In the genomic region with DNA sequence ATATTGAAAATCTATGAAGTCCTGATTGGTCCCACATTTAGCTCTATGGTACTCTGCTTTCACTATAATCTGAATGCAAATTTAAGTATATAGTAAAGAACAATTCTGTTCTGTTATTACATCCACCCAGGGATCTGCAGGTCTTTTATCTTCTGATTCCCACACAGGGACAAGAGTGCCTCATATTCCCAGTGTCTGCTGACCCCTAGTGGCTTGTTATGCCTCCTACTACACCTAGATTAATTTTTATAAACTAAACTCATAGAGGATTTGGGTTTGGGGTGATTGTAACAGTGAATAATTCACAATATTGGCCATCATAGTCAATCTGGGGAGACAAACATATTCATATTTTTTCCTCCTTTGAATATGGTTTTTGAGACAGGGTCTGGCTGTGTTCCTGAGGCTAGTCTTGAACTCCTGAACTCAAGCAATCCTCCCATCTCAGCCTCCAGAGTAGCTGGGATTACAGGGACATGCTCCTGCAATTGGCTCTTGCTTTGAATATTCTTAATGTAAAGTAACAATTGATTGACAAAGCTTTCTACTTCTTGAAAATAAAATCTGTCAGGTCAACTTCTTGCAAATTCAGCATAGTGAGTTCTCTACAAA, we compare ENCODE assay signal across 8 cellular contexts.
DNase-seq lines count a peak whose midpoint lies in the region; ATAC-seq, FAIRE-seq and TF ChIP-seq lines count a peak whose summit lies in the region.

No MANE protein-coding gene starts in this region.

- no peak for TF ChIP-seq EP300 in SK-N-SH (IDR thresholded peaks at IDR 0.05; ENCODE audit: borderline replicate concordance in 1 of 2, low read depth in 1 of 2, low read length in 1 of 2)

- ATAC-seq in GM18502 (IDR thresholded peaks at IDR 0.05; ENCODE audit: poor library complexity, unreplicated experiment), result peak; percentile 82
- peak; percentile 53 for ATAC-seq in HG02678 (IDR thresholded peaks at IDR 0.05; ENCODE audit: unreplicated experiment)

- CTCF ChIA-PET in AG04449 (lab: Yijun Ruan, JAX) (interaction anchor here (0.8 to 3.4 kb wide), 9 partner anchors 8 to 620 kb away, joined by 3 to 18 read pairs (median 4); no protein-coding TSS in a partner anchor), SK-N-SH (lab: Yijun Ruan, JAX) (interaction anchor here (0.7 to 1.9 kb wide), 22 partner anchors 8 to 972 kb away, joined by 3 to 9 read pairs (median 3); no protein-coding TSS in a partner anchor)

- H3K4me3 ChIP-seq in AG04449 (ENCODE audit: low read depth, low read length), result no peak overlapping the region
- no peak overlapping the region; a peak in 1 of 4 replicates for H3K4me3 ChIP-seq in SK-N-SH (ENCODE audit: low read depth in 2 of 2, low read length in 1 of 2)
- H3K4me3 ChIP-seq in small intestine (ENCODE audit: low read depth in 1 of 2, low read length in 2 of 2), result no peak overlapping the region

- H3K4me1 ChIP-seq in SK-N-SH (ENCODE audit: control insufficient read depth in 1 of 2, insufficient read depth in 2 of 2, low read depth in 1 of 2, low read length in 1 of 2), result no peaks in the 10 kb centered on the region
- no peaks in the 10 kb centered on the region for H3K4me1 ChIP-seq in small intestine (ENCODE audit: control insufficient read depth in 2 of 2, insufficient read depth in 1 of 2, low read depth in 1 of 2, low read length in 1 of 2)

- no peak overlapping the region for H3K27ac ChIP-seq in SK-N-SH (ENCODE audit: low read depth in 2 of 2, low read length in 1 of 2)
- no peak overlapping the region for H3K27ac ChIP-seq in small intestine (ENCODE audit: low read depth in 1 of 2, low read length in 1 of 2)

- no peak overlapping the region for H3K9ac ChIP-seq in SK-N-SH

- no peak overlapping the region for H2AFZ ChIP-seq in SK-N-SH (ENCODE audit: low read depth)

- no peaks in the 10 kb centered on the region for H3K9me3 ChIP-seq in SK-N-SH
- H3K9me3 ChIP-seq in small intestine (ENCODE audit: control insufficient read depth, low read depth), result no peaks in the 10 kb centered on the region

- no peak for FAIRE-seq in small intestine (lab: Jason Lieb, UNC)

- H3K9me2 ChIP-seq in SK-N-SH, result no peaks in the 10 kb centered on the region

- H3K36me3 ChIP-seq in SK-N-SH (replicated peaks in 1 of 2; ENCODE audit: control insufficient read depth in 1 of 2, insufficient read depth in 2 of 2, low read length in 1 of 2) (no peaks in the 10 kb centered on the region), small intestine (ENCODE audit: control insufficient read depth in 2 of 2, insufficient read depth in 2 of 2, low read length in 2 of 2) (no peaks in the 10 kb centered on the region)

- no peaks in the 10 kb centered on the region for H4K20me1 ChIP-seq in SK-N-SH (ENCODE audit: insufficient read depth)

- no peak overlapping the region for H3K4me2 ChIP-seq in SK-N-SH

- TF ChIP-seq CTCF in AG04449 (IDR thresholded peaks at IDR 0.05; ENCODE audit: insufficient read depth, low read length, missing control alignments), result peak; percentile 52
- peak; percentile 94 for TF ChIP-seq CTCF in SK-N-SH (IDR thresholded peaks at IDR 0.05)

- peak; percentile 83 for TF ChIP-seq RAD21 in SK-N-SH (IDR thresholded peaks at IDR 0.05; ENCODE audit: low read length)

- DNase-seq in AG04449 (ENCODE audit: low read depth, low spot score), result no peak
- peak; percentile 65 for DNase-seq in NAMALWA (ENCODE audit: low spot score)
- DNase-seq in SK-N-SH, result peak; percentile 42
- DNase-seq in foreskin melanocyte, result peak; percentile 12
- peak; percentile 16 for DNase-seq in small intestine
- DNase-seq in NCI-H128 (lab: John Stamatoyannopoulos, UW; ENCODE audit: unreplicated experiment), result no peak

- no peaks in the 10 kb centered on the region for H3F3A ChIP-seq in SK-N-SH (replicated peaks; ENCODE audit: insufficient read depth)

- no peaks in the 10 kb centered on the region for H3K79me2 ChIP-seq in SK-N-SH (ENCODE audit: insufficient read depth)

- H3K27me3 ChIP-seq in SK-N-SH (ENCODE audit: insufficient read depth), result no peaks in the 10 kb centered on the region
- no peaks in the 10 kb centered on the region for H3K27me3 ChIP-seq in small intestine (ENCODE audit: control insufficient read depth in 2 of 2, insufficient read depth in 2 of 2, low read length in 2 of 2)

- POLR2A ChIA-PET in AG04449 (lab: Yijun Ruan, JAX) (no interaction called here), SK-N-SH (lab: Yijun Ruan, JAX) (no interaction called here)

TF ChIP-seq in SK-N-SH, 30 proteins besides CTCF, POLR2A, EP300 and RAD21:
- TF ChIP-seq IRF3 (IDR thresholded peaks at IDR 0.05; ENCODE audit: low read depth, low read length) (no peak), SMC3 (IDR thresholded peaks at IDR 0.05; ENCODE audit: low read depth, low read length) (peak; percentile 55)
- TF ChIP-seq, protein P1, sequence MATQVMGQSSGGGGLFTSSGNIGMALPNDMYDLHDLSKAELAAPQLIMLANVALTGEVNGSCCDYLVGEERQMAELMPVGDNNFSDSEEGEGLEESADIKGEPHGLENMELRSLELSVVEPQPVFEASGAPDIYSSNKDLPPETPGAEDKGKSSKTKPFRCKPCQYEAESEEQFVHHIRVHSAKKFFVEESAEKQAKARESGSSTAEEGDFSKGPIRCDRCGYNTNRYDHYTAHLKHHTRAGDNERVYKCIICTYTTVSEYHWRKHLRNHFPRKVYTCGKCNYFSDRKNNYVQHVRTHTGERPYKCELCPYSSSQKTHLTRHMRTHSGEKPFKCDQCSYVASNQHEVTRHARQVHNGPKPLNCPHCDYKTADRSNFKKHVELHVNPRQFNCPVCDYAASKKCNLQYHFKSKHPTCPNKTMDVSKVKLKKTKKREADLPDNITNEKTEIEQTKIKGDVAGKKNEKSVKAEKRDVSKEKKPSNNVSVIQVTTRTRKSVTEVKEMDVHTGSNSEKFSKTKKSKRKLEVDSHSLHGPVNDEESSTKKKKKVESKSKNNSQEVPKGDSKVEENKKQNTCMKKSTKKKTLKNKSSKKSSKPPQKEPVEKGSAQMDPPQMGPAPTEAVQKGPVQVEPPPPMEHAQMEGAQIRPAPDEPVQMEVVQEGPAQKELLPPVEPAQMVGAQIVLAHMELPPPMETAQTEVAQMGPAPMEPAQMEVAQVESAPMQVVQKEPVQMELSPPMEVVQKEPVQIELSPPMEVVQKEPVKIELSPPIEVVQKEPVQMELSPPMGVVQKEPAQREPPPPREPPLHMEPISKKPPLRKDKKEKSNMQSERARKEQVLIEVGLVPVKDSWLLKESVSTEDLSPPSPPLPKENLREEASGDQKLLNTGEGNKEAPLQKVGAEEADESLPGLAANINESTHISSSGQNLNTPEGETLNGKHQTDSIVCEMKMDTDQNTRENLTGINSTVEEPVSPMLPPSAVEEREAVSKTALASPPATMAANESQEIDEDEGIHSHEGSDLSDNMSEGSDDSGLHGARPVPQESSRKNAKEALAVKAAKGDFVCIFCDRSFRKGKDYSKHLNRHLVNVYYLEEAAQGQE (IDR thresholded peaks at IDR 0.05; ENCODE audit: low read depth, low read length), result no peak

Comparison
In these comparisons a context has a peak if more than half of its experiments do, and no peak if none do; other contexts are left out.
1. DNase-seq: peak in NAMALWA (single experiment), SK-N-SH (single experiment), foreskin melanocyte (single experiment) and small intestine (single experiment); none in AG04449 (single experiment) and NCI-H128 (single experiment).